In the genomic region with DNA sequence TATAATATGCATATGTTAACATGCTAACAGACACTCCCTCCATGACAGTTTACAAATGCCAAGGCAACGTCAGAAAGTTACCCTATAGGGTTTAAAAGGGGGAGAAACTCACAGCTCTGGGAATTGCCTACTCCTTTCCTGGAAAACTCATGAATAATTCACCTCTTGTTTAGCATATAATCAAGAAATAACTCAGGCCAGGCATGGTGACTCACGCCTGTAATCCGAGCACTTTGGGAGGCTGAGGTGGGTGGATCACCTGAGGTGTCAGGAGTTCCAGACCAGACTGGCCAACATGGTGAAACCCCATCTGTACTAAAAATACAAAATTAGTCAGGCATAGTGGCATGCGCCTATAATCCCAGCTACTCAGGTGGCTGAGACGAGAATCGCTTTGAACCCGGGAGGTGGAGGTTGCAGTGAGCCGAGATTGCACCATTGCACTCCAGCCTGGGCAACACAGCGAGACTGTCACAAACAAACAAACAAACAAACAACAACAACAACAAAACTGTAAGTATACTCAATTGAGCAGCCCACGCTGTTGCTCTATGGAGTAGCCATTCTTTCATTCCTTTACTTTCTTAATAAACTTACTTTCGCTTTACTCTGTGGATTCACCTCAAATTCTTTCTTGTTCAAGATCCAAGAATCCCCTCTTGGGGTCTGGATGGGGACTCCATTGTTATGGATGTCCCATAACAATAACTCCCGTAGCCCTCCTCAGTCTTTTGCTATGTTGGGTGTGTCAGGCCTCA, we compare ENCODE assay signal across 8 cellular contexts. TPM values are rescaled to one million over a fixed set of nuclear protein-coding genes. Genes with fewer than 3 reads are reported as not detected.
DNase-seq lines count a peak whose midpoint lies in the region; ATAC-seq and TF ChIP-seq lines count a peak whose summit lies in the region.
"Not testable (repeated sequence)": the region's sequence is repeated elsewhere in the genome, so short reads cannot be mapped to it uniquely, and the experiment has no call there.

No MANE protein-coding gene starts in this region.

- peak; percentile 46 for ATAC-seq in SK-N-SH treated with all-trans-retinoic acid at 6 μM for 48 hours

- H3K4me3 Mint-ChIP-seq in activated naive CD8-positive, alpha-beta T cell: not testable (repeated sequence)

- not testable (repeated sequence) for H3K27me3 Mint-ChIP-seq in activated naive CD8-positive, alpha-beta T cell

- not testable (repeated sequence) for H3K9me3 Mint-ChIP-seq in activated naive CD8-positive, alpha-beta T cell (ENCODE audit: low read depth)

- H3K36me3 Mint-ChIP-seq in activated naive CD8-positive, alpha-beta T cell: not testable (repeated sequence)

- peak; percentile 70 for DNase-seq in A172 (ENCODE audit: low spot score)
- DNase-seq in HT1080 (ENCODE audit: low read depth): peak; percentile 93
- peak; percentile 59 for DNase-seq in activated CD8-positive, alpha-beta memory T cell treated with anti-CD3 and anti-CD28 coated beads for 24 hours
- DNase-seq in epithelial cell of proximal tubule (ENCODE audit: low read depth): peak; percentile 48
- peak; percentile 31 for DNase-seq in non-pigmented ciliary epithelial cell (ENCODE audit: low read depth)
- DNase-seq in stimulated activated CD4-positive, alpha-beta T cell treated with anti-CD3 and anti-CD28 coated beads, Interleukin-4, amount 100 ng/mL, for 1 hour: peak; percentile 35

- H3K4me3 ChIP-seq in epithelial cell of proximal tubule (ENCODE audit: low read depth, low read length): not testable (repeated sequence)

- H3K4me1 Mint-ChIP-seq in activated naive CD8-positive, alpha-beta T cell (ENCODE audit: low read depth): not testable (repeated sequence)

- H3K27ac Mint-ChIP-seq in activated naive CD8-positive, alpha-beta T cell: peak overlapping the region; percentile 68

- TF ChIP-seq CTCF in epithelial cell of proximal tubule (conservative IDR thresholded peaks at IDR 0.05; ENCODE audit: low read depth, low read length): not testable (repeated sequence)

RNA-seq across cellular contexts. Expression of a gene that starts 30.0 kb away (rescaled TPM):
- total RNA-seq in A172 (2014; rRNA removed; shearing (Covaris generic)): 269 and 369 TPM in 2 replicates
- total RNA-seq in HT1080 (2014; rRNA removed; shearing (Covaris generic)): 430 and 506 TPM in 2 replicates
- polyA plus RNA-seq in HT1080 (2015; cell fraction: cytosol; rRNA removed): 517 and 585 TPM in 2 replicates
- polyA plus RNA-seq in HT1080 (2015; cell fraction: nucleus; rRNA removed): 376 and 406 TPM in 2 replicates
- 307 and 412 TPM in 2 replicates for total RNA-seq in epithelial cell of proximal tubule

Comparison
In these comparisons a context has a peak if more than half of its experiments do, and no peak if none do; other contexts are left out.
1. DNase-seq: peak in every context shown above with its lines; median percentile 93 in HT1080; 70 in A172; 59 in activated CD8-positive, alpha-beta memory T cell treated with anti-CD3 and anti-CD28 coated beads for 24 hours; 48 in epithelial cell of proximal tubule; 35 in stimulated activated CD4-positive, alpha-beta T cell treated with anti-CD3 and anti-CD28 coated beads, Interleukin-4, amount 100 ng/mL, for 1 hour; 31 in non-pigmented ciliary epithelial cell.